7 cellular contexts compared by ENCODE assay signal in the genomic region with DNA sequence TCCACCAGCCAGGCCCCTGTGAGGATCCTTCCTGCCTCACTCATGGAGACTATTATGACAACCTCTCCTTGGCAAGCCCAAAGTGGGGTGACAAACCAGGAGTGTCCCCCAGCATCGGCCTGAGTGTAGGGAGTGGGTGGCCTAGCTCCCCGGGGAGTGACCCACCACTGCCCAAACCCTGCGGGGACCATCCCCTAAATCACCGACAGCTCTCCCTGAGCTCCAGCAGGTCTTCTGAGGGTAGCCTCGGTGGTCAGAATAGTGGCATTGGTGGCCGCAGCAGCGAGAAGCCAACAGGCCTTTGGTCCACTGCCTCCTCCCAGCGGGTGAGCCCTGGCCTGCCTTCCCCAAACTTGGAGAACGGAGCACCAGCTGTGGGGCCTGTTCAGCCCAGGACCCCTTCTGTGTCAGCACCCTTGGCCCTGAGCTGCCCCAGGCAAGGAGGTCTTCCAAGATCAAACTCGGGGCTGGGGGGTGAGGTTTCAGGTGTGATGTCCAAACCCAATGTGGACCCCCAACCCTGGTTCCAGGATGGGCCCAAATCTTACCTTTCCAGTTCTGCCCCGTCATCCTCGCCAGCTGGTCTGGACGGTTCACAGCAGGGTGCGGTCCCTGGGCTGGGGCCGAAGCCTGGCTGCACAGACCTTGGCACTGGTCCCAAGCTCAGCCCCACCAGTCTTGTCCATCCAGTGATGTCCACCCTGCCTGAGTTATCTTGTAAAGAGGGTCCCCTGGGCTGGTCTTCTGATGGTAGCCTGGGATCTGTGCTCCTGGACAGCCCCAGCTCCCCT. TPM values are rescaled to one million over a fixed set of nuclear protein-coding genes. Genes with fewer than 3 reads are reported as not detected.
A peak's percentile ranks its signal among the peaks of the same experiment; 100 is the strongest.
DNase-seq lines count a peak whose midpoint lies in the region; ATAC-seq and TF ChIP-seq lines count a peak whose summit lies in the region.

No MANE protein-coding gene starts in this region.

- peak overlapping the region in 5 of 7 experiments; percentile 3 to 80 (median 70) for H3K4me3 ChIP-seq in skin epidermis

- H3K27ac ChIP-seq in skin epidermis, result peak overlapping the region in 15 of 21 experiments; percentile 11 to 95 (median 44)

- no peak for TF ChIP-seq CTCF in GM20000 (IDR thresholded peaks at IDR 0.05; ENCODE audit: extremely low read depth, missing control alignments)
- no peak for TF ChIP-seq CTCF in omental fat pad (IDR thresholded peaks at IDR 0.05)

- peak; percentile 35 for DNase-seq in GM20000 (ENCODE audit: low spot score)
- peak; percentile 55 for DNase-seq in RPMI7951 (ENCODE audit: low read depth)
- DNase-seq in Right ventricle myocardium inferior (ENCODE audit: missing footprints), result peak; percentile 78
- no peak for DNase-seq in C1 segment of cervical spinal cord (lab: John Stamatoyannopoulos, UW)
- no peak for DNase-seq in omental fat pad (ENCODE audit: low spot score)

- intact Hi-C loops in Right ventricle myocardium inferior (cut with DNase I), result loop anchor here (2.0 kb wide), 1 partner anchor 61 kb away; no protein-coding TSS in a partner anchor

- ATAC-seq in Right ventricle myocardium inferior, result peak; percentile 29
- ATAC-seq in HG03457 (IDR thresholded peaks at IDR 0.05; ENCODE audit: unreplicated experiment), result no peak
- no peak for ATAC-seq in omental fat pad (ENCODE audit: low FRiP score)

RNA-seq across cellular contexts. Expression of gene LIMD1, which starts 1.0 kb away (rescaled TPM):
- total RNA-seq in RPMI7951 (2014; rRNA removed; shearing (Covaris generic)), result 40.0 and 44.9 TPM in 2 replicates
- total RNA-seq in Right ventricle myocardium inferior (34.1 TPM), omental fat pad (10 to 100 TPM; 20.2 to 36.3 (median 26.2) TPM)

Comparison
In these comparisons a context has a peak if more than half of its experiments do, and no peak if none do; other contexts are left out.
1. DNase-seq: peak in GM20000 (single experiment), RPMI7951 (single experiment) and Right ventricle myocardium inferior (single experiment); none in C1 segment of cervical spinal cord (0 of 14) and omental fat pad (single experiment).